ENCODE assay signal across 21 cellular contexts in the genomic region with DNA sequence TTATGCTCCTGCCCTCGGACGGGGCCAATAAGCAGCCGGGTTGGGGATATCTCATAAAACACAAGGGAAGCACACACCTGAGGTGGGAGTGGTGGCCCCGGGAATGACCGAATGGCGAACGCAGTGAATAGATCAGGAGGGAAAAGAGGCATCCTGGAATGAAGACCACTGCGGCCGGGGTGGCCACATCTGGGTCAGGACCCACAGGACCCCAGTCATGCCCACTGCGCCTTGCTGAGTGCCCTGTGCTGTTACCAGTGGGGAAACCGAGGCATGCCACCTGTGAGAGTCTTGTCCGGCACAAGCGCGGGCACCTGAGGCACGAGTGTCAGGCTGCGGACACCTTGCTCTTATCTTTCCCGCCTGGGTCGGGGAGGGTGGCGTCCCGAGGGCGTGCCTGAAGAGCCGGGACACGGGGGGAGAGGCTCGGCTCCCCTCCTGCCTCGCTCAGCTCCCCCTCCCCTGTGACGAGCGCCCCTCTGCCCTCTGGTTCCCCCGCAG. TPM values are rescaled to one million over a fixed set of nuclear protein-coding genes. Genes with fewer than 3 reads are reported as not detected.
DNase-seq lines count a peak whose midpoint lies in the region; ATAC-seq and TF ChIP-seq lines count a peak whose summit lies in the region.
"Had no signal": no experiment of that assay in that cellular context is flagged by ENCODE, and none has a peak within 500 bp of the region (broad histone marks: within the 10 kb centered on the region; RNA-seq: fewer than 3 reads in every experiment).

No MANE protein-coding gene starts in this region.

- peak overlapping the region; percentile 53 to 97 (median 79); a peak in 17 of 22 replicates for H3K9ac ChIP-seq in BLaER1 treated with 17β-estradiol and CSF1 and Interleukin-3, amounts not matched to agents 10 nM and 100 nM
- H3K9ac ChIP-seq: GM23248 had no signal

- peaks cover 49% of the 10 kb centered on the region for H3K4me1 Mint-ChIP-seq in central memory CD8-positive, alpha-beta T cell
- peaks cover 8 to 32% (median 23%) of the 10 kb centered on the region in 4 donors for H3K4me1 Mint-ChIP-seq in naive thymus-derived CD8-positive, alpha-beta T cell

- H3K27ac Mint-ChIP-seq in central memory CD8-positive, alpha-beta T cell (ENCODE audit: low read depth), result peak overlapping the region; percentile 86
- H3K27ac Mint-ChIP-seq in naive thymus-derived CD8-positive, alpha-beta T cell, result peak overlapping the region in 3 of 10 donors; percentile 60 to 74 (median 73)
- H3K27ac Mint-ChIP-seq: activated CD8-positive, alpha-beta memory T cell treated with anti-CD3 and anti-CD28 coated beads, Interleukin-2, amount 10 ng/mL, durations not matched to agents 7 days and 5 days had no signal

- H3K4me3 ChIP-seq in BLaER1 treated with 17β-estradiol and CSF1 and Interleukin-3, amounts not matched to agents 10 nM and 100 nM, result peak overlapping the region in 7 of 10 experiments; percentile 45 to 64 (median 58); a peak in 11 of 20 replicates
- H3K4me3 ChIP-seq in osteoblast (ENCODE audit: insufficient read depth, low read length), result no peak overlapping the region
- H3K4me3 ChIP-seq: adrenal gland, GM23248, SJSA1, testis had no signal

- H3K36me3 Mint-ChIP-seq in central memory CD8-positive, alpha-beta T cell (ENCODE audit: insufficient read depth), result peaks cover 15% of the 10 kb centered on the region
- H3K36me3 Mint-ChIP-seq in naive thymus-derived CD8-positive, alpha-beta T cell, result no peaks in the 10 kb centered on the region

- H2AFZ ChIP-seq in osteoblast (ENCODE audit: low read length), result no peak overlapping the region
- H2AFZ ChIP-seq: GM23248 had no signal

- DNase-seq in D341Med (ENCODE audit: low spot score) (peak; percentile 8), osteoblast (ENCODE audit: insufficient read length, low spot score, missing footprints) (peak; percentile 78), NCI-H510A treated with DMSO at 0.1 percent for 48 hours (lab: John Stamatoyannopoulos, UW) (no peak), pons (ENCODE audit: low spot score) (no peak)
- DNase-seq in central memory CD8-positive, alpha-beta T cell (ENCODE audit: low spot score in 2 of 2), result no peak
- no peak for DNase-seq in naive thymus-derived CD8-positive, alpha-beta T cell
- DNase-seq: activated CD8-positive, alpha-beta memory T cell treated with anti-CD3 and anti-CD28 coated beads, Interleukin-2, amount 10 ng/mL, durations not matched to agents 7 days and 5 days; DND-41; foreskin fibroblast; GM23248; naive B cell; NCI-H1694 treated with DMSO at 0.1 percent for 48 hours; NCI-H446; testis had no signal

- peak overlapping the region; percentile 94 to 100 (median 99) for H3K4me2 ChIP-seq in BLaER1 treated with 17β-estradiol and CSF1 and Interleukin-3, amounts not matched to agents 10 nM and 100 nM
- no peak overlapping the region for H3K4me2 ChIP-seq in osteoblast (ENCODE audit: insufficient read depth, low read length)

- peak overlapping the region; percentile 87 for H3K4me3 Mint-ChIP-seq in central memory CD8-positive, alpha-beta T cell
- peak overlapping the region in 2 of 10 donors; percentile 39 to 62 for H3K4me3 Mint-ChIP-seq in naive thymus-derived CD8-positive, alpha-beta T cell

- peaks cover 83 to 93% (median 91%) of the 10 kb centered on the region in 10 experiments for H3K4me1 ChIP-seq in BLaER1 treated with 17β-estradiol and CSF1 and Interleukin-3, amounts not matched to agents 10 nM and 100 nM
- H3K4me1 ChIP-seq in osteoblast (ENCODE audit: insufficient read depth, low read length), result no peaks in the 10 kb centered on the region

- H3K79me2 ChIP-seq in osteoblast (ENCODE audit: insufficient read depth, low read length), result no peaks in the 10 kb centered on the region

- POLR2A ChIA-PET in naive thymus-derived CD8-positive, alpha-beta T cell (lab: Charles Lee), result no interaction called here

- H3K27ac ChIP-seq in BLaER1 treated with 17β-estradiol and CSF1 and Interleukin-3, amounts not matched to agents 10 nM and 100 nM, result peak overlapping the region in 10 of 11 experiments; percentile 40 to 98 (median 88); a peak in 14 of 22 replicates
- H3K27ac ChIP-seq in osteoblast (ENCODE audit: low read depth, low read length), result no peak overlapping the region
- H3K27ac ChIP-seq: adrenal gland, GM23248, left lung, SJSA1 had no signal

- no peaks in the 10 kb centered on the region for H3K9me3 Mint-ChIP-seq in central memory CD8-positive, alpha-beta T cell
- H3K9me3 Mint-ChIP-seq in naive thymus-derived CD8-positive, alpha-beta T cell, result no peaks in the 10 kb centered on the region
- H3K9me3 Mint-ChIP-seq: naive B cell had no signal

- no peaks in the 10 kb centered on the region; a peak in 1 of 22 replicates for H3K27me3 ChIP-seq in BLaER1 treated with 17β-estradiol and CSF1 and Interleukin-3, amounts not matched to agents 10 nM and 100 nM
- H3K27me3 ChIP-seq in osteoblast (ENCODE audit: insufficient read depth, low read length), result no peaks in the 10 kb centered on the region
- H3K27me3 ChIP-seq: adrenal gland, SJSA1, testis had no signal

- peaks cover 0 to 11% (median 0%) of the 10 kb centered on the region in 11 experiments; a peak in 1 of 22 replicates for H3K36me3 ChIP-seq in BLaER1 treated with 17β-estradiol and CSF1 and Interleukin-3, amounts not matched to agents 10 nM and 100 nM
- no peaks in the 10 kb centered on the region for H3K36me3 ChIP-seq in osteoblast (ENCODE audit: insufficient read depth, low read length)
- H3K36me3 ChIP-seq: adrenal gland, left lung, SJSA1 had no signal

- ATAC-seq in central memory CD8-positive, alpha-beta T cell (replicated peaks; ENCODE audit: extremely low read depth, poor library complexity, severe bottlenecking), result no peak
- ATAC-seq in naive thymus-derived CD8-positive, alpha-beta T cell, result no peak
- ATAC-seq: activated CD8-positive, alpha-beta memory T cell treated with anti-CD3 and anti-CD28 coated beads, Interleukin-2, amount 10 ng/mL, durations not matched to agents 7 days and 5 days; left lung had no signal

- no peak for TF ChIP-seq CTCF in osteoblast (IDR thresholded peaks at IDR 0.05; ENCODE audit: extremely low read depth, low read depth, low read length)

- no peaks in the 10 kb centered on the region for H3K9me3 ChIP-seq in BLaER1 treated with 17β-estradiol and CSF1 and Interleukin-3, amounts not matched to agents 10 nM and 100 nM (replicated peaks in 1 of 11)
- H3K9me3 ChIP-seq in osteoblast (ENCODE audit: low read depth, low read length), result no peaks in the 10 kb centered on the region
- H3K9me3 ChIP-seq: adrenal gland, left lung, SJSA1, testis had no signal

- no peaks in the 10 kb centered on the region for H3K27me3 Mint-ChIP-seq in central memory CD8-positive, alpha-beta T cell
- peaks cover 10 to 15% (median 11%) of the 10 kb centered on the region in 5 donors for H3K27me3 Mint-ChIP-seq in naive thymus-derived CD8-positive, alpha-beta T cell
- H3K27me3 Mint-ChIP-seq: activated CD8-positive, alpha-beta memory T cell treated with anti-CD3 and anti-CD28 coated beads, Interleukin-2, amount 10 ng/mL, durations not matched to agents 7 days and 5 days had no signal

- peaks cover 0 to 30% (median 0%) of the 10 kb centered on the region in 11 experiments; a peak in 6 of 22 replicates for H4K20me1 ChIP-seq in BLaER1 treated with 17β-estradiol and CSF1 and Interleukin-3, amounts not matched to agents 10 nM and 100 nM
- H4K20me1 ChIP-seq in osteoblast (ENCODE audit: insufficient read depth, low read length), result no peaks in the 10 kb centered on the region

RNA-seq across cellular contexts. Expression of a gene that starts 1.6 kb away (rescaled TPM):
- total RNA-seq in osteoblast, result not detected in 2 replicates
- under 1 TPM; 0.23 to 0.47 TPM for total RNA-seq in naive thymus-derived CD8-positive, alpha-beta T cell
- polyA plus RNA-seq in naive thymus-derived CD8-positive, alpha-beta T cell, result 1 to 10 TPM in 1 of 3 donors, under 1 TPM in 2; 0.15 to 6.0 (median 0.60) TPM
- total RNA-seq: cerebellum, GM23248, HT1080, SJSA1 had no signal
- polyA plus RNA-seq: BJ, GM23248 had no signal

RNA-seq across cellular contexts. Expression of a gene that starts 12.4 kb away (rescaled TPM):
- total RNA-seq in osteoblast, result not detected in 2 replicates
- total RNA-seq in naive thymus-derived CD8-positive, alpha-beta T cell, result not detected
- polyA plus RNA-seq in naive thymus-derived CD8-positive, alpha-beta T cell, result not detected
- total RNA-seq: activated CD8-positive, alpha-beta memory T cell treated with anti-CD3 and anti-CD28 coated beads, Interleukin-2, amount 10 ng/mL, durations not matched to agents 7 days and 5 days; GM23248; HT1080; SJSA1 had no signal
- polyA plus RNA-seq: BJ, GM23248 had no signal

RNA-seq across cellular contexts. Expression of a gene that starts 48.1 kb away (rescaled TPM):
- total RNA-seq in osteoblast, result not detected in 2 replicates
- total RNA-seq in naive thymus-derived CD8-positive, alpha-beta T cell, result not detected
- not detected for polyA plus RNA-seq in naive thymus-derived CD8-positive, alpha-beta T cell
- total RNA-seq: GM23248, HT1080, SJSA1 had no signal
- polyA plus RNA-seq: BJ, GM23248 had no signal

Comparison
In these comparisons a context has a peak if more than half of its experiments do, and no peak if none do; other contexts are left out.
1. DNase-seq: peak in D341Med (single experiment) and osteoblast (single experiment); none in central memory CD8-positive, alpha-beta T cell (0 of 2), NCI-H510A treated with DMSO at 0.1 percent for 48 hours (single experiment), pons (single experiment) and naive thymus-derived CD8-positive, alpha-beta T cell (0 of 10).